In genomic region chrX:81202989-81203388, GRCh38 we compare ENCODE assay signal across 9 cellular contexts. TPM values are rescaled to one million over a fixed set of nuclear protein-coding genes. Genes with fewer than 3 reads are reported as not detected.
DNase-seq lines count a peak whose midpoint lies in the region; ATAC-seq and TF ChIP-seq lines count a peak whose summit lies in the region.
"Had no signal": no experiment of that assay in that cellular context is flagged by ENCODE, and none has a peak within 500 bp of the region (broad histone marks: within the 10 kb centered on the region; RNA-seq: fewer than 3 reads in every experiment).

No MANE protein-coding gene starts in this region.

- no peak overlapping the region for H2AK5ac ChIP-seq in H9 (ENCODE audit: insufficient read length, low read length)

- no peak overlapping the region for H3K9ac ChIP-seq in H9 (ENCODE audit: extremely low read depth, insufficient read length, low read length)

- no peaks in the 10 kb centered on the region for H3K79me1 ChIP-seq in H9 (ENCODE audit: insufficient read depth, low read depth, low read length, poor library complexity, severe bottlenecking)

- H3K36me3 ChIP-seq in sigmoid colon = no peaks in the 10 kb centered on the region

- no peak overlapping the region for H2BK5ac ChIP-seq in H9 (ENCODE audit: insufficient read length, low read length)

- H4K91ac ChIP-seq in H9 (ENCODE audit: insufficient read length, low read depth, low read length) = no peak overlapping the region

- no peaks in the 10 kb centered on the region for H4K20me1 ChIP-seq in H9 (ENCODE audit: control insufficient read depth, insufficient read depth, insufficient read length)

- H3K9me3 Mint-ChIP-seq in H9 = peaks cover 62 to 68% of the 10 kb centered on the region in 2 experiments

- no peak for TF ChIP-seq POLR2A in sigmoid colon (IDR thresholded peaks at IDR 0.05)
- TF ChIP-seq POLR2A in lower leg skin (IDR thresholded peaks at IDR 0.05) = no peak

- H3K18ac ChIP-seq in H9 (ENCODE audit: insufficient read length, low read depth, low read length) = no peak overlapping the region

- no peak overlapping the region for H4K8ac ChIP-seq in H9 (replicated peaks; ENCODE audit: insufficient read length, low read depth, low read length)

- H3K4me1 ChIP-seq in H9 (ENCODE audit: insufficient read depth, low read length) (no peaks in the 10 kb centered on the region), sigmoid colon (peaks cover 0 to 19% (median 3%) of the 10 kb centered on the region in 4 donors)

- H3K9me3 ChIP-seq in H9 (ENCODE audit: control insufficient read depth, low read depth, low read length) (peaks cover under 1% of the 10 kb centered on the region), T-helper 17 cell (ENCODE audit: control insufficient read depth, low read length, poor library complexity, severe bottlenecking) (no peaks in the 10 kb centered on the region), sigmoid colon (no peaks in the 10 kb centered on the region)

- H3K4me1 Mint-ChIP-seq in H9 = peaks cover 11 to 20% of the 10 kb centered on the region in 2 experiments; a peak in 3 of 4 replicates
- H3K4me1 Mint-ChIP-seq in T-helper 17 cell = peaks cover 24% of the 10 kb centered on the region

- H3K4me3 Mint-ChIP-seq in H9 (peak overlapping the region; percentile 91 to 92), T-helper 17 cell (peak overlapping the region; percentile 97)

- no peak overlapping the region for H3K56ac ChIP-seq in H9 (ENCODE audit: insufficient read length, low read depth, low read length)

- no peak overlapping the region for H2BK12ac ChIP-seq in H9 (ENCODE audit: insufficient read length, low read depth, low read length)

- DNase-seq in H9 = no peak
- no peak for DNase-seq in T-helper 17 cell
- no peak for DNase-seq in fibroblast of the aortic adventitia (ENCODE audit: low read depth)
- no peak for DNase-seq in sigmoid colon
- DNase-seq in lower leg skin (ENCODE audit: low spot score in 2 of 2) = no peak
- DNase-seq in hypothalamus (lab: John Stamatoyannopoulos, UW) = no peak
- DNase-seq: activated gamma-delta T cell treated with Interleukin-2 at 50 U/mL for 16 hours had no signal

- H3K4me3 ChIP-seq in fibroblast of the aortic adventitia (ENCODE audit: low read depth, low read length) (peak overlapping the region; percentile 79), sigmoid colon (peak overlapping the region; percentile 43 to 60 (median 54)), lower leg skin (ENCODE audit: low read depth, poor library complexity, severe bottlenecking) (no peak overlapping the region)

- no CpG with 5 or more reads among the region's 1 CpG for WGBS in H9 (ENCODE audit: extremely low coverage, insufficient read length, low lambda C conversion rate)
- WGBS in sigmoid colon, 2 donors = 0 to 3% methylated on average over 1 of the region's 1 CpG
- 0 to 33% methylated on average over 1 of the region's 1 CpG for WGBS in lower leg skin, 2 donors

- TF ChIP-seq EP300 in sigmoid colon (IDR thresholded peaks at IDR 0.05) = no peak

- H3K27ac Mint-ChIP-seq in H9 (peak overlapping the region in 1 of 3 experiments; percentile 33; a peak in 3 of 7 replicates), T-helper 17 cell (peak overlapping the region; percentile 97)

- no peak overlapping the region for H2BK20ac ChIP-seq in H9 (ENCODE audit: low read depth, low read length, poor library complexity, severe bottlenecking)

- H3K27ac ChIP-seq in H9 (ENCODE audit: insufficient read length, low read depth, low read length) = no peak overlapping the region
- peak overlapping the region; percentile 80 to 84 (median 82) for H3K27ac ChIP-seq in sigmoid colon

- H3K23ac ChIP-seq in H9 (ENCODE audit: insufficient read length, low read depth, low read length) = no peak overlapping the region

- TF ChIP-seq CTCF in H9 (conservative IDR thresholded peaks at IDR 0.05) = no peak
- TF ChIP-seq CTCF in fibroblast of the aortic adventitia (IDR thresholded peaks at IDR 0.05; ENCODE audit: insufficient read depth, low read length) = no peak
- TF ChIP-seq CTCF in sigmoid colon (IDR thresholded peaks at IDR 0.05) = no peak
- no peak for TF ChIP-seq CTCF in lower leg skin (IDR thresholded peaks at IDR 0.05)

- no peak overlapping the region for H3T11ph ChIP-seq in H9 (ENCODE audit: low read length)

- H3K23me2 ChIP-seq in H9 (ENCODE audit: insufficient read length, low read depth, low read length, poor library complexity, severe bottlenecking) = peaks cover 3% of the 10 kb centered on the region

- H4K5ac ChIP-seq in H9 (ENCODE audit: insufficient read length, low read depth, low read length) = no peak overlapping the region

- peaks cover 4% of the 10 kb centered on the region; the same call in 1 of the 2 replicates for H3K79me2 ChIP-seq in H9 (ENCODE audit: insufficient read depth, low read length)

- no peak overlapping the region for H3K4ac ChIP-seq in H9 (ENCODE audit: low read depth, low read length)

- H2BK15ac ChIP-seq in H9 (ENCODE audit: low read depth, low read length) = no peak overlapping the region

- H3K27me3 Mint-ChIP-seq in H9 (ENCODE audit: low read depth) = no peaks in the 10 kb centered on the region; the same call in 1 of the 2 replicates
- H3K27me3 Mint-ChIP-seq in T-helper 17 cell = no peaks in the 10 kb centered on the region

- no peak overlapping the region for H2AFZ ChIP-seq in H9 (ENCODE audit: low read length)

- H3K36me3 Mint-ChIP-seq in H9 (ENCODE audit: insufficient read depth in 1 of 3, low read depth in 3 of 3) = peaks cover 4 to 11% (median 5%) of the 10 kb centered on the region in 3 experiments; a peak in 5 of 7 replicates
- peaks cover 5% of the 10 kb centered on the region for H3K36me3 Mint-ChIP-seq in T-helper 17 cell (ENCODE audit: low read depth)

- H3K27me3 ChIP-seq in H9 (ENCODE audit: insufficient read depth, low read length) = no peaks in the 10 kb centered on the region
- no peaks in the 10 kb centered on the region for H3K27me3 ChIP-seq in sigmoid colon

- H3K4me2 ChIP-seq in H9 (ENCODE audit: insufficient read depth, insufficient read length, low read length) = peak overlapping the region; percentile 73

- no peak overlapping the region for H3K14ac ChIP-seq in H9 (ENCODE audit: insufficient read depth, low read length)

- no peak for ATAC-seq in T-helper 17 cell
- ATAC-seq in GM18907 (IDR thresholded peaks at IDR 0.05; ENCODE audit: unreplicated experiment) = no peak
- no peak for ATAC-seq in HG03571 (IDR thresholded peaks at IDR 0.05; ENCODE audit: unreplicated experiment)

- intact Hi-C loops in sigmoid colon (cut with DNase I) (loop anchor here (5.0 to 10.0 kb wide), 2 partner anchors 54 to 172 kb away; no protein-coding TSS in a partner anchor), lower leg skin (cut with DNase I; ENCODE audit: low total_unique reads) (no loop called here)

- H2BK120ac ChIP-seq in H9 (ENCODE audit: low read depth, low read length, poor library complexity, severe bottlenecking) = no peak overlapping the region

RNA-seq across cellular contexts. Expression of gene SH3BGRL, which starts 1.1 kb away (rescaled TPM):
- total RNA-seq in H9 (2021) = 41.8 and 42.1 TPM in 2 replicates
- 10 to 100 TPM; 81.3 to 97.0 TPM for total RNA-seq in T-helper 17 cell
- 132 TPM in 2 replicates for total RNA-seq in fibroblast of the aortic adventitia (ENCODE audit: low replicate concordance)
- 100 to 1,000 TPM; 358 to 452 (median 373) TPM for total RNA-seq in sigmoid colon
- 100 to 1,000 TPM in 1 of 3 donors, 10 to 100 TPM in 2; 66.0 to 112 (median 83.5) TPM for polyA plus RNA-seq in sigmoid colon
- total RNA-seq in lower leg skin = 10 to 100 TPM; 51.5 to 85.5 (median 56.9) TPM

RNA-seq across cellular contexts. Expression of gene HMGN5, which starts 1.3 kb away (rescaled TPM):
- total RNA-seq in H9 (2021) = 11.4 and 13.0 TPM in 2 replicates
- 1 to 10 TPM; 1.1 to 1.6 TPM for total RNA-seq in T-helper 17 cell
- 2.0 TPM in 2 replicates for total RNA-seq in fibroblast of the aortic adventitia (ENCODE audit: low replicate concordance)
- 10 to 100 TPM in 2 of 4 donors, 1 to 10 TPM in 2; 5.3 to 23.5 (median 9.8) TPM for total RNA-seq in sigmoid colon
- polyA plus RNA-seq in sigmoid colon = 10 to 100 TPM in 2 of 3 donors, 1 to 10 TPM in 1; 7.5 to 15.7 (median 14.4) TPM
- 1 to 10 TPM in 2 of 4 donors, under 1 TPM in 2; 0.25 to 1.9 (median 1.0) TPM for total RNA-seq in lower leg skin
